18 cellular contexts compared by ENCODE assay signal in genomic region chr18:45916302-45916701, GRCh38. TPM values are rescaled to one million over a fixed set of nuclear protein-coding genes. Genes with fewer than 3 reads are reported as not detected.
DNase-seq lines count a peak whose midpoint lies in the region; ATAC-seq and TF ChIP-seq lines count a peak whose summit lies in the region.
"Had no signal": no experiment of that assay in that cellular context is flagged by ENCODE, and none has a peak within 500 bp of the region (broad histone marks: within the 10 kb centered on the region; RNA-seq: fewer than 3 reads in every experiment).

No MANE protein-coding gene starts in this region.

- in situ Hi-C loops in G401 (cut with HindIII; ENCODE audit: low sequenced_read_pairs): no loop called here

- no peak overlapping the region for H3K27ac Mint-ChIP-seq in activated CD4-positive, alpha-beta T cell treated with anti-CD3 and anti-CD28 coated beads, Interleukin-2, amount 10 ng/mL, durations not matched to agents 24 days and 14 days
- no peak overlapping the region for H3K27ac Mint-ChIP-seq in GM23338
- H3K27ac Mint-ChIP-seq: brain; effector memory CD8-positive, alpha-beta T cell; HFFc6 had no signal

- H4K20me1 ChIP-seq in GM23338 (replicated peaks; ENCODE audit: insufficient read depth): no peaks in the 10 kb centered on the region

- H3K9me2 ChIP-seq in GM23338 (ENCODE audit: insufficient read depth): no peaks in the 10 kb centered on the region

- TF ChIP-seq CTCF in GM23338 (conservative IDR thresholded peaks at IDR 0.05; ENCODE audit: low read depth in 2 of 2): peak; percentile 13 to 35; a peak in 2 of 4 replicates

- no peaks in the 10 kb centered on the region for H3K4me1 ChIP-seq in GM23338 (ENCODE audit: insufficient read depth)

- H3K79me2 ChIP-seq in GM23338 (replicated peaks; ENCODE audit: insufficient read depth): no peaks in the 10 kb centered on the region
- H3K79me2 ChIP-seq: parathyroid adenoma had no signal

- no peaks in the 10 kb centered on the region for H3K9me3 Mint-ChIP-seq in activated CD4-positive, alpha-beta T cell treated with anti-CD3 and anti-CD28 coated beads, Interleukin-2, amount 10 ng/mL, durations not matched to agents 24 days and 14 days
- H3K9me3 Mint-ChIP-seq in GM23338: no peaks in the 10 kb centered on the region
- H3K9me3 Mint-ChIP-seq: brain; effector memory CD8-positive, alpha-beta T cell; HFFc6 had no signal

- no peaks in the 10 kb centered on the region for H3F3A ChIP-seq in GM23338 (replicated peaks; ENCODE audit: low read depth)

- peaks cover 4% of the 10 kb centered on the region for H3K4me1 Mint-ChIP-seq in activated CD4-positive, alpha-beta T cell treated with anti-CD3 and anti-CD28 coated beads, Interleukin-2, amount 10 ng/mL, durations not matched to agents 24 days and 14 days
- no peaks in the 10 kb centered on the region for H3K4me1 Mint-ChIP-seq in GM23338
- H3K4me1 Mint-ChIP-seq: brain had no signal

- peak; percentile 60 for DNase-seq in activated CD4-positive, alpha-beta T cell treated with anti-CD3 and anti-CD28 coated beads, Interleukin-2, amount 10 ng/mL, durations not matched to agents 24 days and 14 days
- DNase-seq in activated CD4-positive, alpha-beta T cell treated with anti-CD3 and anti-CD28 coated beads for 1 hour: no peak
- DNase-seq in GM23338 (ENCODE audit: low spot score) (peak; percentile 22), SW480 (ENCODE audit: low spot score) (peak; percentile 3), left lobe of liver (ENCODE audit: low spot score) (no peak), G401 (ENCODE audit: low spot score) (no peak), NCI-H187 treated with DMSO at 0.1 percent for 48 hours (lab: John Stamatoyannopoulos, UW) (no peak)
- DNase-seq: activated T-cell treated with anti-CD3 and anti-CD28 coated beads, Interleukin-2, amount 50 U/mL, for 48 hours; effector memory CD8-positive, alpha-beta T cell; gastrocnemius medialis; HFFc6; islet precursor cell; NCI-H1105 treated with DMSO at 0.1 percent for 48 hours; SIG-M5; upper lobe of right lung had no signal

- intact Hi-C loops in activated CD4-positive, alpha-beta T cell treated with anti-CD3 and anti-CD28 coated beads, Interleukin-2, amount 10 ng/mL, durations not matched to agents 24 days and 14 days (cut with micrococcal nuclease): no loop called here

- no peak overlapping the region for H3K4me3 ChIP-seq in GM23338
- H3K4me3 ChIP-seq: gastrocnemius medialis, upper lobe of right lung had no signal

- H3K27ac ChIP-seq in GM23338 (ENCODE audit: low read depth): no peak overlapping the region
- H3K27ac ChIP-seq: gastrocnemius medialis, parathyroid adenoma, upper lobe of right lung had no signal

- no peak overlapping the region for H3K4me2 ChIP-seq in GM23338

- peaks cover 48% of the 10 kb centered on the region for H3K36me3 Mint-ChIP-seq in activated CD4-positive, alpha-beta T cell treated with anti-CD3 and anti-CD28 coated beads, Interleukin-2, amount 10 ng/mL, durations not matched to agents 24 days and 14 days (ENCODE audit: low read depth)
- peaks cover 32% of the 10 kb centered on the region for H3K36me3 Mint-ChIP-seq in GM23338 (ENCODE audit: low read depth)

- H2AFZ ChIP-seq in GM23338: no peak overlapping the region
- H2AFZ ChIP-seq: parathyroid adenoma had no signal

- peaks cover 5% of the 10 kb centered on the region for H3K36me3 ChIP-seq in GM23338 (ENCODE audit: insufficient read depth)

- H3K27me3 ChIP-seq in GM23338 (ENCODE audit: insufficient read depth): no peaks in the 10 kb centered on the region
- H3K27me3 ChIP-seq: gastrocnemius medialis, upper lobe of right lung had no signal

- H3K4me3 Mint-ChIP-seq in activated CD4-positive, alpha-beta T cell treated with anti-CD3 and anti-CD28 coated beads, Interleukin-2, amount 10 ng/mL, durations not matched to agents 24 days and 14 days: no peak overlapping the region
- H3K4me3 Mint-ChIP-seq in GM23338: no peak overlapping the region
- H3K4me3 Mint-ChIP-seq: brain; effector memory CD8-positive, alpha-beta T cell; HFFc6 had no signal

- peak; percentile 47 for ATAC-seq in GM23338
- ATAC-seq in left lobe of liver: peak; percentile 59
- no peak for ATAC-seq in HG02852 (IDR thresholded peaks at IDR 0.05; ENCODE audit: unreplicated experiment)
- ATAC-seq: effector memory CD8-positive, alpha-beta T cell; gastrocnemius medialis; upper lobe of right lung had no signal

- H3K27me3 Mint-ChIP-seq in activated CD4-positive, alpha-beta T cell treated with anti-CD3 and anti-CD28 coated beads, Interleukin-2, amount 10 ng/mL, durations not matched to agents 24 days and 14 days: no peaks in the 10 kb centered on the region
- peaks cover 4% of the 10 kb centered on the region for H3K27me3 Mint-ChIP-seq in GM23338 (ENCODE audit: insufficient read depth, low read depth, poor library complexity)
- H3K27me3 Mint-ChIP-seq: brain; effector memory CD8-positive, alpha-beta T cell had no signal

TF ChIP-seq in GM23338, 12 proteins besides CTCF, POLR2A, EP300 and RAD21 (continues in another document):
- TF ChIP-seq EZH2phosphoT487 (IDR thresholded peaks at IDR 0.05; ENCODE audit: unreplicated experiment): no peak
- no peak for TF ChIP-seq EZH2 (IDR thresholded peaks at IDR 0.05; ENCODE audit: low read depth, unreplicated experiment)
- no peak for TF ChIP-seq NANOG (IDR thresholded peaks at IDR 0.05; ENCODE audit: borderline replicate concordance)
- no peak for TF ChIP-seq ZNF114 (CRISPR knock-in tag; IDR thresholded peaks at IDR 0.05)
- no peak for TF ChIP-seq ZNF462 (CRISPR knock-in tag; IDR thresholded peaks at IDR 0.05)
- no peak for TF ChIP-seq STAT1 (IDR thresholded peaks at IDR 0.05; ENCODE audit: unreplicated experiment)
- TF ChIP-seq JUNB (IDR thresholded peaks at IDR 0.05; ENCODE audit: unreplicated experiment): no peak

RNA-seq across cellular contexts. Expression of gene EPG5, which starts 50.8 kb away (rescaled TPM):
- 14.9 and 15.5 TPM in 2 replicates for total RNA-seq in activated CD4-positive, alpha-beta T cell treated with anti-CD3 and anti-CD28 coated beads, Interleukin-2, amount 10 ng/mL, durations not matched to agents 24 days and 14 days
- total RNA-seq in GM23338 (2014; rRNA removed; shearing (Covaris generic)): 17.5 and 29.2 TPM in 2 replicates
- 3.9 and 4.1 TPM in 2 replicates for polyA plus RNA-seq in GM23338 (2016; fragmentation: Nextera tagmentation; extraction: Ambion mirVana)
- 10.9 TPM for total RNA-seq in left lobe of liver
- total RNA-seq in G401 (2014; rRNA removed; shearing (Covaris generic)): 4.6 and 5.8 TPM in 2 replicates

Comparison
In these comparisons a context has a peak if more than half of its experiments do, and no peak if none do; other contexts are left out.
1. DNase-seq: peak in activated CD4-positive, alpha-beta T cell treated with anti-CD3 and anti-CD28 coated beads, Interleukin-2, amount 10 ng/mL, durations not matched to agents 24 days and 14 days (single experiment), GM23338 (single experiment) and SW480 (single experiment); none in activated CD4-positive, alpha-beta T cell treated with anti-CD3 and anti-CD28 coated beads for 1 hour (single experiment), left lobe of liver (single experiment), G401 (single experiment) and NCI-H187 treated with DMSO at 0.1 percent for 48 hours (single experiment).